Comparison of ENCODE assay signal across 26 cellular contexts in the genomic region with DNA sequence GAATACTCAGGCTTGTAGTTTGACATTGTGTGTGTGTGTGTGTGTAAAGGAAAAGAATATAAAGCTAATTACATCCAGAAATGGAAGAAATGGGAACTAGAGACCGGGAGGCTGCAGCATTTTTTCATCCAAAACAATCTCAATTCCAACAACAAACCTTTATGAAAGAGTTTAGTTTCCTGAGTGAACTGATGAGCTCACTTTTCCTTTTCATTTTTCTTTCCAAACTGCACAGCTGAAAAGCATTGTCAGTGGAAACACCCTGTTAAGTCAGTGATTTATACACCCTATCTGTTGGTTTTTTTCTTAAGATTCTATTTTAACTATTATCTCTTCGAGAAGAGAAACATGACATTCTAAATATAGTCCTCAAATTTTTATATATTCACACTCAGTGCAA.
"Had no signal": no experiment of that assay in that cellular context is flagged by ENCODE, and none has a peak within 500 bp of the region (broad histone marks: within the 10 kb centered on the region; RNA-seq: fewer than 3 reads in every experiment).

No MANE protein-coding gene starts in this region.

- H3K4me2 ChIP-seq: smooth muscle cell had no signal

- ATAC-seq: esophagus mucosa; left lung; lower lobe of right lung; mucosa of descending colon; pancreas; stimulated activated naive B cell treated with anti-CD40 and anti-IgM and Interleukin-4, amounts not matched to agents 10 μg/mL and 1 μg/mL and 100 μg/mL, for 72 hours had no signal

- H3K9me3 ChIP-seq: lower lobe of right lung, mucosa of descending colon, neutrophil, pancreas, prostate gland, stomach, tibial artery had no signal

- H3K27me3 ChIP-seq: brain microvascular endothelial cell, left lung, neutrophil, pancreas, stomach, tibial artery had no signal

- H3K27ac ChIP-seq: brain microvascular endothelial cell, coronary artery, left lung, lower lobe of right lung, neutrophil, pancreas, prostate gland, stomach, tibial artery had no signal

- H3K36me3 ChIP-seq: brain microvascular endothelial cell, left lung, lower lobe of right lung, neutrophil, pancreas, prostate gland, stomach, tibial artery had no signal

- DNase-seq: activated CD4-positive, alpha-beta memory T cell treated with anti-CD3 and anti-CD28 coated beads for 36 hours; activated CD4-positive, alpha-beta T cell treated with anti-CD3 and anti-CD28 coated beads, Interleukin-2, amount 10 ng/mL, durations not matched to agents 24 days and 14 days; activated CD4-positive, CD25-positive, alpha-beta regulatory T cell treated with anti-CD3 and anti-CD28 coated beads, Interleukin-2, amount 50 U/mL, for 72 hours; activated CD8-positive, alpha-beta memory T cell treated with anti-CD3 and anti-CD28 coated beads, Interleukin-2, amount 50 U/mL, for 4 hours; activated gamma-delta T cell treated with Interleukin-2 at 50 U/mL for 16 hours; activated naive CD4-positive, alpha-beta T cell treated with anti-CD3 and anti-CD28 coated beads, Interleukin-2, amount 50 U/mL, for 16 hours; activated T-cell treated with anti-CD3 and anti-CD28 coated beads, Interleukin-2, amount 50 U/mL, for 1 hour; amniotic stem cell; brain microvascular endothelial cell; left lung; lower lobe of right lung; mesendoderm; mucosa of descending colon; pancreas; retina; stimulated activated CD4-positive, alpha-beta T cell treated with anti-CD3 and anti-CD28 coated beads, Interleukin-15, amount 100 ng/mL, for 24 hours; stimulated activated CD4-positive, alpha-beta T cell treated with anti-CD3 and anti-CD28 coated beads, Interleukin-2, amount 100 ng/mL, for 24 hours; stimulated activated naive B cell treated with anti-CD40 and anti-IgM and Interleukin-4, amounts not matched to agents 10 μg/mL and 1 μg/mL and 100 μg/mL, for 72 hours; stomach; T-helper 9 cell; tibial artery had no signal

- H3K4me3 ChIP-seq: coronary artery, left lung, lower lobe of right lung, mucosa of descending colon, pancreas, prostate gland, smooth muscle cell, stomach, tibial artery had no signal

- H3K4me1 ChIP-seq: left lung, lower lobe of right lung, pancreas, prostate gland, stomach, tibial artery had no signal
